24 cellular contexts compared by ENCODE assay signal in genomic region chr3:120080836-120081235, GRCh38.
"Had no signal": no experiment of that assay in that cellular context is flagged by ENCODE, and none has a peak within 500 bp of the region (broad histone marks: within the 10 kb centered on the region; RNA-seq: fewer than 3 reads in every experiment).

No MANE protein-coding gene starts in this region.

- H3K27me3 Mint-ChIP-seq: effector memory CD8-positive, alpha-beta T cell; naive B cell; natural killer cell treated with Interleukin-12 subunit alpha and Interleukin-12 subunit beta and Interleukin-15 and Interleukin-18, amount 100 ng/mL, for 72 hours; stimulated activated naive B cell treated with anti-CD40 and anti-IgM and Interleukin-4, amounts not matched to agents 10 μg/mL and 1 μg/mL and 100 μg/mL, for 72 hours; stimulated activated naive CD8-positive, alpha-beta T cell treated with anti-CD3 and anti-CD28 coated beads, Interleukin-15, Interleukin-2, amounts not matched to agents 100 ng/mL and 50 ng/mL, for 24 hours had no signal

- ATAC-seq: effector memory CD8-positive, alpha-beta T cell; left cardiac atrium; left lung; mucosa of descending colon; natural killer cell treated with Interleukin-12 subunit alpha and Interleukin-12 subunit beta and Interleukin-15 and Interleukin-18, amount 100 ng/mL, for 72 hours; pancreas; right lobe of liver; upper lobe of right lung had no signal

- H3K4me3 Mint-ChIP-seq: mesothelial cell of epicardium; natural killer cell treated with Interleukin-12 subunit alpha and Interleukin-12 subunit beta and Interleukin-15 and Interleukin-18, amount 100 ng/mL, for 72 hours; neural crest cell; stimulated activated naive CD8-positive, alpha-beta T cell treated with anti-CD3 and anti-CD28 coated beads, Interleukin-15, Interleukin-2, amounts not matched to agents 100 ng/mL and 50 ng/mL, for 24 hours had no signal

- DNase-seq: effector memory CD8-positive, alpha-beta T cell; erythroblast; esophagus squamous epithelium; foreskin melanocyte; glutamatergic neuron; heart right ventricle; hippocampal formation; left cardiac atrium; left lung; mesenchymal stem cell; mucosa of descending colon; naive B cell; pancreas; right lobe of liver; small intestine; stimulated activated CD4-positive, alpha-beta T cell treated with anti-CD3 and anti-CD28 coated beads, Interleukin-15, amount 100 ng/mL, for 24 hours; stimulated activated CD4-positive, alpha-beta T cell treated with anti-CD3 and anti-CD28 coated beads, Interleukin-2, amount 100 ng/mL, for 48 hours; stimulated activated naive B cell treated with anti-CD40 and anti-IgM and Interleukin-4, amounts not matched to agents 10 μg/mL and 1 μg/mL and 100 μg/mL, for 72 hours; upper lobe of right lung; uterus had no signal

- H3K9me3 Mint-ChIP-seq: effector memory CD8-positive, alpha-beta T cell; stimulated activated naive B cell treated with anti-CD40 and anti-IgM and Interleukin-4, amounts not matched to agents 10 μg/mL and 1 μg/mL and 100 μg/mL, for 72 hours; stimulated activated naive CD8-positive, alpha-beta T cell treated with anti-CD3 and anti-CD28 coated beads, Interleukin-15, Interleukin-2, amounts not matched to agents 100 ng/mL and 50 ng/mL, for 24 hours had no signal

- H3K27ac Mint-ChIP-seq: natural killer cell treated with Interleukin-12 subunit alpha and Interleukin-12 subunit beta and Interleukin-15 and Interleukin-18, amount 100 ng/mL, for 72 hours; stimulated activated naive B cell treated with anti-CD40 and anti-IgM and Interleukin-4, amounts not matched to agents 10 μg/mL and 1 μg/mL and 100 μg/mL, for 72 hours; stimulated activated naive CD8-positive, alpha-beta T cell treated with anti-CD3 and anti-CD28 coated beads, Interleukin-15, Interleukin-2, amounts not matched to agents 100 ng/mL and 50 ng/mL, for 24 hours had no signal

- H3K36me3 Mint-ChIP-seq: naive B cell had no signal
